ENCODE assay signal across 1 cellular context in genomic region chr10:72086466-72087391, GRCh38.
TF ChIP-seq lines count a peak whose summit lies in the region.

No MANE protein-coding gene starts in this region.

TF ChIP-seq in HepG2, 621 proteins besides CTCF, POLR2A, EP300 and RAD21 (continued from another document):
- no peak for TF ChIP-seq TRIM22 (IDR thresholded peaks at IDR 0.05)
- no peak for TF ChIP-seq KLF6 (CRISPR knock-in tag; IDR thresholded peaks at IDR 0.05)
- TF ChIP-seq KMT2A (CRISPR knock-in tag; IDR thresholded peaks at IDR 0.05) = 0 out of 2 replicates have a peak, but pooled peaks have one; percentile 26
- no peak for TF ChIP-seq ASH2L (IDR thresholded peaks at IDR 0.05; ENCODE audit: insufficient read length, low read depth, low read length)
- no peak for TF ChIP-seq ZNF235 (CRISPR knock-in tag; IDR thresholded peaks at IDR 0.05; ENCODE audit: borderline replicate concordance)
- TF ChIP-seq TBX3 (IDR thresholded peaks at IDR 0.05; ENCODE audit: borderline replicate concordance) = no peak
- TF ChIP-seq GFI1 (CRISPR knock-in tag; IDR thresholded peaks at IDR 0.05; ENCODE audit: borderline replicate concordance) = no peak
- no peak for TF ChIP-seq ZNF407 (CRISPR knock-in tag; IDR thresholded peaks at IDR 0.05; ENCODE audit: not compliant biosample characterization)
- TF ChIP-seq ZNF224 (CRISPR knock-in tag; IDR thresholded peaks at IDR 0.05) = no peak
- no peak for TF ChIP-seq IRF2 (CRISPR knock-in tag; IDR thresholded peaks at IDR 0.05)
- peak; percentile 45 for TF ChIP-seq ZBTB38 (CRISPR knock-in tag; IDR thresholded peaks at IDR 0.05)
- TF ChIP-seq HNRNPK (IDR thresholded peaks at IDR 0.05; ENCODE audit: low read depth, low read length, poor library complexity, severe bottlenecking) = no peak
- no peak for TF ChIP-seq GLI4 (CRISPR knock-in tag; IDR thresholded peaks at IDR 0.05; ENCODE audit: borderline replicate concordance)
- TF ChIP-seq ZNF761 (CRISPR knock-in tag; conservative IDR thresholded peaks at IDR 0.05) = no peak
- TF ChIP-seq NAIF1 (CRISPR knock-in tag; IDR thresholded peaks at IDR 0.05; ENCODE audit: borderline replicate concordance) = peak; percentile 25; the same call in 1 of the 2 replicates
- no peak for TF ChIP-seq ZNF543 (CRISPR knock-in tag; IDR thresholded peaks at IDR 0.05)
- TF ChIP-seq ZNF570 (CRISPR knock-in tag; IDR thresholded peaks at IDR 0.05; ENCODE audit: borderline replicate concordance) = no peak
- TF ChIP-seq YEATS4 (CRISPR knock-in tag; IDR thresholded peaks at IDR 0.05; ENCODE audit: borderline replicate concordance) = no peak
- TF ChIP-seq FOXO1 (CRISPR knock-in tag; IDR thresholded peaks at IDR 0.05) = no peak
- no peak for TF ChIP-seq PITX1 (CRISPR knock-in tag; IDR thresholded peaks at IDR 0.05)
- TF ChIP-seq PTBP1 (IDR thresholded peaks at IDR 0.05; ENCODE audit: low read depth, low read length, poor library complexity, severe bottlenecking) = no peak
